In genomic region chr10:77637474-77637985, GRCh38 we compare ENCODE assay signal across 8 cellular contexts. TPM values are rescaled to one million over a fixed set of nuclear protein-coding genes. Genes with fewer than 3 reads are reported as not detected.
DNase-seq lines count a peak whose midpoint lies in the region; ATAC-seq, FAIRE-seq and TF ChIP-seq lines count a peak whose summit lies in the region.

KCNMA1 (minus strand) TSS chr10:77637808.

- H3K9me3 Mint-ChIP-seq in activated CD4-positive, alpha-beta T cell treated with anti-CD3 and anti-CD28 coated beads for 36 hours (ENCODE audit: low read depth) = no peaks in the 10 kb centered on the region

- H4K5ac ChIP-seq in H1 (ENCODE audit: insufficient read length, low read depth, low read length) = no peak within 1 kb of the TSS

- H2AFZ ChIP-seq in PC-9 (peak within 1 kb of the TSS; percentile 83), H1 (ENCODE audit: low read length) (peak within 1 kb of the TSS; percentile 71; the same call in 1 of the 2 replicates)

- peaks cover 2% of the 10 kb centered on the region for H3K4me1 Mint-ChIP-seq in activated CD4-positive, alpha-beta T cell treated with anti-CD3 and anti-CD28 coated beads for 36 hours

- no peaks in the 10 kb centered on the region for H3K79me2 ChIP-seq in PC-9 (ENCODE audit: low read depth)
- H3K79me2 ChIP-seq in H1 (ENCODE audit: control insufficient read depth in 1 of 2, insufficient read depth in 2 of 2, low read length in 2 of 2) = peaks cover 0 to 11% of the 10 kb centered on the region in 2 experiments; a peak in 1 of 4 replicates

- FAIRE-seq in H1 (lab: Jason Lieb, UNC) = no peak

- BruUV-seq in PC-9 (replicated peaks; lab: Mats Ljungman, UMichigan) = no TSS peak

- H4K20me1 ChIP-seq in PC-9 (ENCODE audit: insufficient read depth) (no peaks in the 10 kb centered on the region), H1 (replicated peaks in 1 of 2; ENCODE audit: control insufficient read depth in 1 of 2, insufficient read depth in 2 of 2, low read length in 2 of 2) (peaks cover 2% of the 10 kb centered on the region in 2 experiments)

- H3K27ac ChIP-seq in PC-9 (no peak within 1 kb of the TSS), H1 (ENCODE audit: low read depth, low read length) (no peak within 1 kb of the TSS), uterus (peak within 1 kb of the TSS; percentile 88 to 93)

- H3K18ac ChIP-seq in H1 (ENCODE audit: extremely low read depth, low read length) = peak within 1 kb of the TSS; percentile 95

- H3K4me3 Mint-ChIP-seq in activated CD4-positive, alpha-beta T cell treated with anti-CD3 and anti-CD28 coated beads for 36 hours = peak within 1 kb of the TSS; percentile 28

- peak within 1 kb of the TSS; percentile 75 for H4K91ac ChIP-seq in H1 (replicated peaks; ENCODE audit: insufficient read length, low read length)

- no peak within 1 kb of the TSS for H2BK15ac ChIP-seq in H1 (ENCODE audit: low read length)

- H3K79me1 ChIP-seq in H1 (ENCODE audit: low read depth, low read length) = no peaks in the 10 kb centered on the region

- no peak within 1 kb of the TSS for H3K56ac ChIP-seq in H1 (replicated peaks; ENCODE audit: insufficient read length, low read depth, low read length)

- CTCF ChIA-PET in activated CD4-positive, alpha-beta T cell treated with anti-CD3 and anti-CD28 coated beads for 36 hours (lab: Charles Lee) = no interaction called here
- CTCF ChIA-PET in PC-9 (lab: Charles Lee) = interaction anchor here (0.6 kb wide), 1 partner anchor 472 kb away, joined by 4 read pairs; no protein-coding TSS in a partner anchor
- CTCF ChIA-PET in H1 (lab: Charles Lee; ENCODE audit: partially characterized antibody) = interaction anchor here (0.9 to 1.9 kb wide), 9 partner anchors 11 to 475 kb away, joined by 3 to 8 read pairs (median 3); no protein-coding TSS in a partner anchor

- no peak within 1 kb of the TSS for H3K27ac Mint-ChIP-seq in activated CD4-positive, alpha-beta T cell treated with anti-CD3 and anti-CD28 coated beads for 36 hours

- no peak for TF ChIP-seq POLR2A in H1 (IDR thresholded peaks at IDR 0.05; ENCODE audit: control extremely low read depth in 1 of 2, low read depth in 2 of 2, low read length in 2 of 2)
- TF ChIP-seq POLR2A in uterus (IDR thresholded peaks at IDR 0.05) = peak; percentile 11 to 61

- peak; percentile 31 for DNase-seq in activated CD4-positive, alpha-beta T cell treated with anti-CD3 and anti-CD28 coated beads for 36 hours
- DNase-seq in activated CD4-positive, alpha-beta T cell treated with anti-CD3 and anti-CD28 coated beads, Interleukin-2, amount 50 U/mL, for 4 hours = no peak
- peak in 1 of 2 experiments; percentile 29 for DNase-seq in PC-9
- DNase-seq in H1 (ENCODE audit: low read depth in 1 of 2, low spot score in 2 of 2) = peak in 1 of 2 experiments; percentile 75
- no peak for DNase-seq in mucosa of gallbladder (ENCODE audit: low spot score)
- DNase-seq in uterus = peak; percentile 56 to 57
- DNase-seq in activated CD4-positive, CD25-positive, alpha-beta regulatory T cell treated with anti-CD3 and anti-CD28 coated beads, Interleukin-2, amount 50 U/mL, for 72 hours = no peak
- no peak for DNase-seq in NCI-H187 treated with DMSO at 0.1 percent for 48 hours (lab: John Stamatoyannopoulos, UW)

- TF ChIP-seq CTCF in PC-9 (conservative IDR thresholded peaks at IDR 0.05) (no peak), H1 (IDR thresholded peaks at IDR 0.05; ENCODE audit: control extremely low read depth in 1 of 3, insufficient read depth in 1 of 3, low read depth in 1 of 3, low read length in 3 of 3) (no peak), uterus (IDR thresholded peaks at IDR 0.05) (peak in 2 of 4 experiments; percentile 18 to 26)

- peak within 1 kb of the TSS; percentile 35; the same call in 1 of the 2 replicates for H2BK5ac ChIP-seq in H1 (ENCODE audit: low read depth, low read length)

- peak; percentile 19 for ATAC-seq in activated CD4-positive, alpha-beta T cell treated with anti-CD3 and anti-CD28 coated beads for 36 hours

- TF ChIP-seq EP300 in H1 (IDR thresholded peaks at IDR 0.05; ENCODE audit: borderline replicate concordance in 1 of 2, low read depth in 2 of 2, low read length in 2 of 2) = 0 out of 3 replicates have a peak, but pooled peaks of 1 of the 2 experiments have one; percentile 42

- H3K36me3 ChIP-seq in PC-9 (ENCODE audit: low read depth) (no peaks in the 10 kb centered on the region), H1 (ENCODE audit: control insufficient read depth in 2 of 4, insufficient read depth in 4 of 4, low read length in 3 of 4) (no peaks in the 10 kb centered on the region), uterus (no peaks in the 10 kb centered on the region)

- H3K9me3 ChIP-seq in PC-9 (ENCODE audit: insufficient read depth, low read depth) (no peaks in the 10 kb centered on the region), H1 (ENCODE audit: insufficient read depth in 2 of 2, low read depth in 1 of 2, low read length in 1 of 2) (no peaks in the 10 kb centered on the region), uterus (no peaks in the 10 kb centered on the region)

- H3K23me2 ChIP-seq in H1 (ENCODE audit: low read depth, low read length) = peaks cover 19% of the 10 kb centered on the region

- H3K27me3 ChIP-seq in PC-9 (ENCODE audit: insufficient read depth, low read depth) (no peaks in the 10 kb centered on the region), H1 (replicated peaks in 1 of 4; ENCODE audit: control insufficient read depth in 3 of 4, extremely low read depth in 1 of 4, insufficient read depth in 3 of 4, low read length in 3 of 4) (peaks cover 16 to 51% (median 49%) of the 10 kb centered on the region in 4 experiments), uterus (no peaks in the 10 kb centered on the region)

- H2AK5ac ChIP-seq in H1 (ENCODE audit: low read depth, low read length) = no peak within 1 kb of the TSS

- peaks cover 53% of the 10 kb centered on the region for H3K27me3 Mint-ChIP-seq in activated CD4-positive, alpha-beta T cell treated with anti-CD3 and anti-CD28 coated beads for 36 hours

- H3K14ac ChIP-seq in H1 (ENCODE audit: insufficient read length) = no peak within 1 kb of the TSS

- TF ChIP-seq RAD21 in H1 (IDR thresholded peaks at IDR 0.05 in 1 of 2, conservative IDR thresholded peaks at IDR 0.05 in 1 of 2; ENCODE audit: low read depth in 2 of 2, low read length in 2 of 2) = no peak

- peak within 1 kb of the TSS; percentile 77 for H3K4me2 ChIP-seq in PC-9
- peak within 1 kb of the TSS; percentile 93 to 96 for H3K4me2 ChIP-seq in H1 (ENCODE audit: insufficient read depth in 1 of 2, low read depth in 2 of 2, low read length in 2 of 2)

- no peak within 1 kb of the TSS for H2BK120ac ChIP-seq in H1 (replicated peaks; ENCODE audit: low read depth, low read length)

- POLR2A ChIA-PET in activated CD4-positive, alpha-beta T cell treated with anti-CD3 and anti-CD28 coated beads for 36 hours (lab: Charles Lee) = no interaction called here
- POLR2A ChIA-PET in PC-9 (lab: Charles Lee; ENCODE audit: unreplicated experiment) = no interaction called here
- POLR2A ChIA-PET in H1 (lab: Charles Lee; ENCODE audit: partially characterized antibody) = interaction anchor here (0.8 to 1.7 kb wide), 3 partner anchors 11 to 464 kb away, joined by 3 read pairs; no protein-coding TSS in a partner anchor

- H3K4me3 ChIP-seq in PC-9 (peak within 1 kb of the TSS; percentile 63), H1 (ENCODE audit: extremely low read depth in 1 of 4, insufficient read depth in 2 of 4, low read depth in 3 of 4, low read length in 4 of 4) (peak within 1 kb of the TSS; percentile 66 to 86 (median 84)), uterus (peak within 1 kb of the TSS; percentile 62 to 65)

- H2BK20ac ChIP-seq in H1 (ENCODE audit: low read length) = no peak within 1 kb of the TSS

- WGBS in H1 (ENCODE audit: extremely low coverage in 1 of 2, insufficient coverage in 1 of 2, insufficient read length in 1 of 2, insufficient replicate concordance in 2 of 2, low coverage in 1 of 2, low lambda C conversion rate in 2 of 2, missing lambda C conversion rate in 1 of 2), 2 experiments = 1% methylated on average over 26 of the region's 66 CpGs; no CpG with 5 or more reads in 1 of the 2 experiments

- H3K4ac ChIP-seq in H1 (replicated peaks; ENCODE audit: insufficient read length, low read depth, low read length) = peak within 1 kb of the TSS; percentile 75

- H3K4me1 ChIP-seq in PC-9 (replicated peaks; ENCODE audit: insufficient read depth) = peaks cover 19% of the 10 kb centered on the region
- peaks cover 6 to 16% (median 11%) of the 10 kb centered on the region in 4 experiments for H3K4me1 ChIP-seq in H1 (replicated peaks in 1 of 4; ENCODE audit: control insufficient read depth in 3 of 4, insufficient read depth in 4 of 4, low read length in 3 of 4)
- H3K4me1 ChIP-seq in uterus = peaks cover 0 to 3% of the 10 kb centered on the region in 2 donors

- H3F3A ChIP-seq in PC-9 (ENCODE audit: insufficient read depth, low read depth) = peaks cover 15% of the 10 kb centered on the region

- intact Hi-C loops in activated CD4-positive, alpha-beta T cell treated with anti-CD3 and anti-CD28 coated beads for 36 hours (cut with DNase I, micrococcal nuclease) = no loop called here
- intact Hi-C loops in PC-9 (cut with micrococcal nuclease; ENCODE audit: unreplicated experiment) = no loop called here
- intact Hi-C loops in uterus (cut with DNase I; ENCODE audit: low total_unique reads) = loop anchor here (10.0 kb wide), 1 partner anchor 243 kb away; no protein-coding TSS in a partner anchor

- no peaks in the 10 kb centered on the region for H3K36me3 Mint-ChIP-seq in activated CD4-positive, alpha-beta T cell treated with anti-CD3 and anti-CD28 coated beads for 36 hours (ENCODE audit: low read depth)

- no peak within 1 kb of the TSS for H3K23ac ChIP-seq in H1 (ENCODE audit: insufficient read length)

- peak within 1 kb of the TSS in 3 of 4 experiments; percentile 13 to 72 (median 50); a peak in 2 of 7 replicates for H3K9ac ChIP-seq in H1 (replicated peaks in 1 of 4; ENCODE audit: extremely low read depth in 1 of 4, low read depth in 3 of 4, low read length in 3 of 4)

- peak within 1 kb of the TSS; percentile 65; the same call in 1 of the 2 replicates for H4K8ac ChIP-seq in H1 (ENCODE audit: extremely low read depth, insufficient read depth, low read length)

- no peaks in the 10 kb centered on the region for H3K9me2 ChIP-seq in PC-9 (ENCODE audit: insufficient read depth)

- H2BK12ac ChIP-seq in H1 (ENCODE audit: low read depth, low read length) = peak within 1 kb of the TSS; percentile 60; the same call in 1 of the 2 replicates

RNA-seq across cellular contexts. Expression of gene KCNMA1, which starts in this region (rescaled TPM):
- total RNA-seq in activated CD4-positive, alpha-beta T cell treated with anti-CD3 and anti-CD28 coated beads for 36 hours = under 1 TPM in 1 of 2 experiments, not detected in 1; 0.18 TPM
- total RNA-seq in PC-9 (2021) (0.68 and 0.70 TPM in 2 replicates), mucosa of gallbladder (101 TPM), uterus (100 to 1,000 TPM in 3 of 4 donors, 10 to 100 TPM in 1; 86.2 to 236 (median 164) TPM)
- total RNA-seq in H1 (2021; fragmentation: NEBNext Ultra II Directional; extraction: Animal tissue kit (Norgen Biotek cat#: 25700)) = 9.5 and 11.1 TPM in 2 replicates
- polyA plus RNA-seq in H1 (2011; rRNA removed) = 10.2 and 11.3 TPM in 2 replicates
- polyA plus RNA-seq in H1 (2011; cell fraction: cytosol; rRNA removed) = 6.9 TPM
- polyA plus RNA-seq in H1 (2011; cell fraction: nucleus; rRNA removed) = 27.2 TPM
- polyA plus RNA-seq in H1 (2012, experiment 1 of 2) = 7.2 to 8.6 TPM (median 8.2 TPM) in 4 replicates
- polyA plus RNA-seq in H1 (2012, experiment 2 of 2) = 3.5 TPM
- 5.2 TPM for polyA plus RNA-seq in H1 (2013, experiment 1 of 2)
- 6.0 TPM for polyA plus RNA-seq in H1 (2013, experiment 2 of 2)
- polyA minus RNA-seq in H1 (2011; rRNA and poly(A)+ RNA removed) = 36.9 and 38.3 TPM in 2 replicates
- 7.7 TPM for polyA minus RNA-seq in H1 (2011; cell fraction: cytosol; rRNA and poly(A)+ RNA removed)
- 70.8 TPM for polyA minus RNA-seq in H1 (2011; cell fraction: nucleus; rRNA and poly(A)+ RNA removed)

Comparison
In these comparisons a context has a peak if more than half of its experiments do, and no peak if none do; other contexts are left out.
1. Peak in DNase-seq and ATAC-seq in activated CD4-positive, alpha-beta T cell treated with anti-CD3 and anti-CD28 coated beads for 36 hours; RNA of the gene not detected or under 1 TPM.
2. DNase-seq: peak in uterus (2 of 2); none in activated CD4-positive, alpha-beta T cell treated with anti-CD3 and anti-CD28 coated beads, Interleukin-2, amount 50 U/mL, for 4 hours (0 of 2), mucosa of gallbladder (single experiment), activated CD4-positive, CD25-positive, alpha-beta regulatory T cell treated with anti-CD3 and anti-CD28 coated beads, Interleukin-2, amount 50 U/mL, for 72 hours (single experiment) and NCI-H187 treated with DMSO at 0.1 percent for 48 hours (single experiment).
3. H3K27ac ChIP-seq: peak in uterus (2 of 2); none in PC-9 (single experiment) and H1 (single experiment).
4. POLR2A ChIP-seq: peak in uterus (2 of 2); none in H1 (0 of 2).
5. Peak in every context shown above with its lines, with median percentiles within 50 percentile points of each other: H3K4me3 ChIP-seq.